8 cellular contexts compared by ENCODE assay signal in the genomic region with DNA sequence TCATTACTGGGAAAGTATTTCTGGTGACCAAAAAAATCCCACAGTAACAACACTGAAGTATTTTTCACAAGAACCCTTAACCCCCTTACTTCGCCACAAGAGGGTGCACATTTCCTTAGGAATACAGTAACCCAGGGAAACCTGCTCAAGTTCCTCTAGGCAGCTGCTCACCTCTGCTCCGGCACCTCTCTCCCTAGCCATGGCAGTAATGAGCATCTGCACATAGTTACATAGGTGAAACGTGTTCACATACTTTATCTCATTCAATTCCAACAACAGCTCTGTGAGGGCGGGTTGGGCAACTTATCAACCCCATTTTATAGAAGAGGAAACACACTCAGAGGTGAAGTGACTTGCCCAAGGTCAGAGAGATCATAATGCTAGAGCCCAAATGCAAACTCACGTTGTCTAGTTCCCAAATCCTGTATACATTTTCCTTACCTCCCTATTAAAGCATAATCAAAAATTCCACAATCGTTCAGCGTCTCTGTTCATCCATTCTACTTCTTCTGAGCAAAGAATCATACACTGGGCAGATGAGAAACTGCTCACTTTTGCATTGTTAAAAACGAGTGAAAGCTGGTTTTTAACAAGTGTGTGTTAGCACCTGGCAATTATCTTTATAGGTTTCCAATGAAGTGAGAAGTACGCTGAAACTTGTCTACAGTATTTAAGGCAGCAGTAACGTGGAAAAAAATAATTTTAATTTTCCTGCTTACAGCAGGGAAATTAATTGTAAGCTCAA.
DNase-seq lines count a peak whose midpoint lies in the region; ATAC-seq and TF ChIP-seq lines count a peak whose summit lies in the region.

No MANE protein-coding gene starts in this region.

- H3K27ac Mint-ChIP-seq in activated T-helper 1 cell treated with anti-CD3 and anti-CD28 coated beads, Interleukin-12 subunit alpha, Interleukin-12 subunit beta, Interleukin-2, Interleukin-4 antibody, amounts not matched to agents 30 ng/mL and 10 ng/mL and 1 ng/mL, durations not matched to agents 14 hours and 24 hours and 36 hours = no peak overlapping the region
- no peak overlapping the region for H3K27ac Mint-ChIP-seq in stimulated activated effector memory CD8-positive, alpha-beta T cell treated with anti-CD3 and anti-CD28 coated beads, Interleukin-12 subunit alpha, Interleukin-12 subunit beta, amount 100 ng/mL, for 72 hours

- H3K9me3 Mint-ChIP-seq in activated T-helper 1 cell treated with anti-CD3 and anti-CD28 coated beads, Interleukin-12 subunit alpha, Interleukin-12 subunit beta, Interleukin-2, Interleukin-4 antibody, amounts not matched to agents 30 ng/mL and 10 ng/mL and 1 ng/mL, durations not matched to agents 14 hours and 24 hours and 36 hours = no peaks in the 10 kb centered on the region
- no peaks in the 10 kb centered on the region for H3K9me3 Mint-ChIP-seq in stimulated activated effector memory CD8-positive, alpha-beta T cell treated with anti-CD3 and anti-CD28 coated beads, Interleukin-12 subunit alpha, Interleukin-12 subunit beta, amount 100 ng/mL, for 72 hours

- peak; percentile 10 to 43 (median 25) for TF ChIP-seq CTCF in esophagus muscularis mucosa (IDR thresholded peaks at IDR 0.05)
- peak; percentile 76 for TF ChIP-seq CTCF in neural cell (IDR thresholded peaks at IDR 0.05; ENCODE audit: poor library complexity, severe bottlenecking)

- WGBS in esophagus muscularis mucosa = 67% methylated on average over 10 of the region's 10 CpGs

- H3K27me3 ChIP-seq in esophagus muscularis mucosa = peaks cover 0 to 4% (median 0%) of the 10 kb centered on the region in 4 donors
- no peaks in the 10 kb centered on the region for H3K27me3 ChIP-seq in neural cell (ENCODE audit: insufficient read depth, low read depth, low read length)

- no peak overlapping the region for H2AFZ ChIP-seq in neural cell (ENCODE audit: low read depth, low read length)

- H3K4me3 Mint-ChIP-seq in activated T-helper 1 cell treated with anti-CD3 and anti-CD28 coated beads, Interleukin-12 subunit alpha, Interleukin-12 subunit beta, Interleukin-2, Interleukin-4 antibody, amounts not matched to agents 30 ng/mL and 10 ng/mL and 1 ng/mL, durations not matched to agents 14 hours and 24 hours and 36 hours = no peak overlapping the region
- no peak overlapping the region for H3K4me3 Mint-ChIP-seq in stimulated activated effector memory CD8-positive, alpha-beta T cell treated with anti-CD3 and anti-CD28 coated beads, Interleukin-12 subunit alpha, Interleukin-12 subunit beta, amount 100 ng/mL, for 72 hours

- H3K27ac ChIP-seq in esophagus muscularis mucosa (replicated peaks in 1 of 4) (no peak overlapping the region), neural cell (ENCODE audit: low read length) (no peak overlapping the region)

- TF ChIP-seq POLR2A in esophagus muscularis mucosa (IDR thresholded peaks at IDR 0.05; ENCODE audit: low read depth) = no peak

- no peaks in the 10 kb centered on the region for H3F3A ChIP-seq in neural cell (ENCODE audit: insufficient read depth, low read length, poor library complexity, severe bottlenecking)

- ATAC-seq in stimulated activated effector memory CD8-positive, alpha-beta T cell treated with anti-CD3 and anti-CD28 coated beads, Interleukin-12 subunit alpha, Interleukin-12 subunit beta, amount 100 ng/mL, for 72 hours = no peak

- H3K36me3 Mint-ChIP-seq in activated T-helper 1 cell treated with anti-CD3 and anti-CD28 coated beads, Interleukin-12 subunit alpha, Interleukin-12 subunit beta, Interleukin-2, Interleukin-4 antibody, amounts not matched to agents 30 ng/mL and 10 ng/mL and 1 ng/mL, durations not matched to agents 14 hours and 24 hours and 36 hours (ENCODE audit: low read depth) = no peaks in the 10 kb centered on the region
- no peaks in the 10 kb centered on the region for H3K36me3 Mint-ChIP-seq in stimulated activated effector memory CD8-positive, alpha-beta T cell treated with anti-CD3 and anti-CD28 coated beads, Interleukin-12 subunit alpha, Interleukin-12 subunit beta, amount 100 ng/mL, for 72 hours

- H3K9me2 ChIP-seq in neural cell (ENCODE audit: insufficient read depth, low read length) = no peaks in the 10 kb centered on the region

- intact Hi-C loops in esophagus muscularis mucosa (cut with DNase I) = no loop called here
- intact Hi-C loops in activated T-helper 1 cell treated with anti-CD3 and anti-CD28 coated beads, Interleukin-12 subunit alpha, Interleukin-12 subunit beta, Interleukin-2, Interleukin-4 antibody, amounts not matched to agents 30 ng/mL and 10 ng/mL and 1 ng/mL, durations not matched to agents 14 hours and 24 hours and 36 hours (cut with micrococcal nuclease) = loop anchor here (1.0 kb wide), 1 partner anchor 34 kb away; no protein-coding TSS in a partner anchor

- H3K27me3 Mint-ChIP-seq in activated T-helper 1 cell treated with anti-CD3 and anti-CD28 coated beads, Interleukin-12 subunit alpha, Interleukin-12 subunit beta, Interleukin-2, Interleukin-4 antibody, amounts not matched to agents 30 ng/mL and 10 ng/mL and 1 ng/mL, durations not matched to agents 14 hours and 24 hours and 36 hours (ENCODE audit: insufficient read depth) = peaks cover 5% of the 10 kb centered on the region

- peak; percentile 75 for TF ChIP-seq RAD21 in neural cell (conservative IDR thresholded peaks at IDR 0.05)

- no peaks in the 10 kb centered on the region for H3K36me3 ChIP-seq in esophagus muscularis mucosa
- no peaks in the 10 kb centered on the region for H3K36me3 ChIP-seq in neural cell (ENCODE audit: insufficient read depth, low read length)

- H3K4me1 ChIP-seq in esophagus muscularis mucosa = no peaks in the 10 kb centered on the region

- no peak overlapping the region for H3K9ac ChIP-seq in neural cell (ENCODE audit: low read length)

- DNase-seq in activated CD4-positive, alpha-beta T cell treated with anti-CD3 and anti-CD28 coated beads for 48 hours = peak; percentile 24
- DNase-seq in activated CD4-positive, alpha-beta T cell treated with anti-CD3 and anti-CD28 coated beads for 1 hour = no peak
- DNase-seq in LoVo (ENCODE audit: low spot score) (peak; percentile 77), RPMI7951 (ENCODE audit: low read depth) (peak; percentile 75), esophagus muscularis mucosa (ENCODE audit: extremely low spot score) (no peak)
- DNase-seq in activated T-helper 1 cell treated with anti-CD3 and anti-CD28 coated beads, Interleukin-12 subunit alpha, Interleukin-12 subunit beta, Interleukin-2, Interleukin-4 antibody, amounts not matched to agents 30 ng/mL and 10 ng/mL and 1 ng/mL, durations not matched to agents 14 hours and 24 hours and 36 hours (ENCODE audit: low spot score) = no peak
- DNase-seq in stimulated activated effector memory CD8-positive, alpha-beta T cell treated with anti-CD3 and anti-CD28 coated beads, Interleukin-12 subunit alpha, Interleukin-12 subunit beta, amount 100 ng/mL, for 72 hours (ENCODE audit: low spot score in 2 of 2) = no peak

- H3K4me3 ChIP-seq in esophagus muscularis mucosa = no peak overlapping the region
- no peak overlapping the region for H3K4me3 ChIP-seq in neural cell (ENCODE audit: low read length)

- no peaks in the 10 kb centered on the region for H3K4me1 Mint-ChIP-seq in activated T-helper 1 cell treated with anti-CD3 and anti-CD28 coated beads, Interleukin-12 subunit alpha, Interleukin-12 subunit beta, Interleukin-2, Interleukin-4 antibody, amounts not matched to agents 30 ng/mL and 10 ng/mL and 1 ng/mL, durations not matched to agents 14 hours and 24 hours and 36 hours (ENCODE audit: low read depth)
- H3K4me1 Mint-ChIP-seq in stimulated activated effector memory CD8-positive, alpha-beta T cell treated with anti-CD3 and anti-CD28 coated beads, Interleukin-12 subunit alpha, Interleukin-12 subunit beta, amount 100 ng/mL, for 72 hours = no peaks in the 10 kb centered on the region

- no peak overlapping the region for H3K4me2 ChIP-seq in neural cell (ENCODE audit: low read length)

- H3K79me2 ChIP-seq in neural cell (replicated peaks; ENCODE audit: insufficient read depth, low read length) = peaks cover 81% of the 10 kb centered on the region

- H4K20me1 ChIP-seq in neural cell (ENCODE audit: insufficient read depth) = peaks cover 4% of the 10 kb centered on the region

- no peak for TF ChIP-seq EP300 in esophagus muscularis mucosa (IDR thresholded peaks at IDR 0.05)
- no peak for TF ChIP-seq EP300 in neural cell (conservative IDR thresholded peaks at IDR 0.05; ENCODE audit: poor library complexity, severe bottlenecking)

- no peaks in the 10 kb centered on the region for H3K9me3 ChIP-seq in esophagus muscularis mucosa
- H3K9me3 ChIP-seq in neural cell (ENCODE audit: low read length) = no peaks in the 10 kb centered on the region

TF ChIP-seq in neural cell, 6 proteins besides CTCF, POLR2A, EP300 and RAD21:
- TF ChIP-seq POLR2AphosphoS5 (IDR thresholded peaks at IDR 0.05) (no peak), SMC3 (conservative IDR thresholded peaks at IDR 0.05; ENCODE audit: poor library complexity) (peak; percentile 71)

Comparison
In these comparisons a context has a peak if more than half of its experiments do, and no peak if none do; other contexts are left out.
1. DNase-seq: peak in activated CD4-positive, alpha-beta T cell treated with anti-CD3 and anti-CD28 coated beads for 48 hours (single experiment), LoVo (single experiment) and RPMI7951 (single experiment); none in activated CD4-positive, alpha-beta T cell treated with anti-CD3 and anti-CD28 coated beads for 1 hour (single experiment), esophagus muscularis mucosa (single experiment), activated T-helper 1 cell treated with anti-CD3 and anti-CD28 coated beads, Interleukin-12 subunit alpha, Interleukin-12 subunit beta, Interleukin-2, Interleukin-4 antibody, amounts not matched to agents 30 ng/mL and 10 ng/mL and 1 ng/mL, durations not matched to agents 14 hours and 24 hours and 36 hours (single experiment) and stimulated activated effector memory CD8-positive, alpha-beta T cell treated with anti-CD3 and anti-CD28 coated beads, Interleukin-12 subunit alpha, Interleukin-12 subunit beta, amount 100 ng/mL, for 72 hours (0 of 2).